In the genomic region with DNA sequence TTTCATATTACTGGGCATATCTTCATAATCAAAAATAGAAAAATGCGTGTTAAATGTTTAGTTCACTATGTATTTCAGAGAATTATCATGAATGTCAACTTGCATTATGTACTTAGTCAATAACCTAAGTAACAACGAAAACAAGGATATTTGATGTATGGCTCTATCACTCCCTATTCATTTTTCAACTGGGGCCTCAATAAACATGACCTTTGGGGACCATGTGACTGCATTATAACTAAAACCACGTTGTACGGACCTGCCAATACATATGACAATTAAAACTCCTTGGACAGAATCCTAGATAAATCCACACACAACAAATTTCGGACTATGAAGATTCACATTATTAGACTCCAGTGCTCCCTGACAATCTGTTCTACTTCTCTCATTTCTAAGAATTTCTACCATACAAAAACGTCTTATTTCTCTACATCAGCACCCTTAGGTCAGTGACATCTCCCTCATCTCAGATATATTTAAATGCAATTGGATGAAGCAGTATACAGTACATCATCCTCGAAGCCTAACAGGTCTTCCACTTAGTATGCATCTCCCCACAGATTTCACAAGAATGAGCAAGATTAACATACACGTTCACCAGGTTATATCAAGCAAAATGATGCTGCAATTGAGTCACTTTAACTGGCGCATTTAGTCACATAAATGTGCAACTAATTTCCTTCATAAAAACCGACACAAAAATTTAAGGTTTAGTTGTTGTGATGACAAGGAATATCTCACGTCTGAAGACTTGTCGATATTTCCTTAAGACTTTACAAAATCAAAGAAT, we compare ENCODE assay signal across 9 cellular contexts. TPM values are rescaled to one million over a fixed set of nuclear protein-coding genes. Genes with fewer than 3 reads are reported as not detected.
A peak's percentile ranks its signal among the peaks of the same experiment; 100 is the strongest.
DNase-seq lines count a peak whose midpoint lies in the region; ATAC-seq and TF ChIP-seq lines count a peak whose summit lies in the region.
"Had no signal": no experiment of that assay in that cellular context is flagged by ENCODE, and none has a peak within 500 bp of the region (broad histone marks: within the 10 kb centered on the region; RNA-seq: fewer than 3 reads in every experiment).

No MANE protein-coding gene starts in this region.

- no peaks in the 10 kb centered on the region for H3K36me3 ChIP-seq in tibial artery

- no peaks in the 10 kb centered on the region for H3K27me3 Mint-ChIP-seq in activated naive CD4-positive, alpha-beta T cell treated with anti-CD3 and anti-CD28 coated beads for 36 hours (ENCODE audit: low read depth)
- no peaks in the 10 kb centered on the region for H3K27me3 Mint-ChIP-seq in activated naive CD8-positive, alpha-beta T cell treated with anti-CD3 and anti-CD28 coated beads, Interleukin-2, amount 50 U/mL, for 24 hours

- intact Hi-C loops in activated naive CD4-positive, alpha-beta T cell treated with anti-CD3 and anti-CD28 coated beads for 36 hours (cut with micrococcal nuclease), result loop anchor here (5.0 kb wide), 3 partner anchors 342 to 662 kb away; no protein-coding TSS in a partner anchor
- intact Hi-C loops in tibial artery (cut with DNase I; ENCODE audit: low total_unique reads), result no loop called here

- peak overlapping the region in 1 of 2 donors; percentile 98 for H3K27ac ChIP-seq in tibial artery

- TF ChIP-seq CTCF in tibial artery (IDR thresholded peaks at IDR 0.05), result no peak

- H3K4me1 ChIP-seq in tibial artery, result peaks cover 0 to 58% (median 25%) of the 10 kb centered on the region in 4 donors

- CTCF ChIA-PET in activated naive CD4-positive, alpha-beta T cell treated with anti-CD3 and anti-CD28 coated beads for 36 hours (lab: Charles Lee), result no interaction called here

- H3K36me3 Mint-ChIP-seq in activated naive CD4-positive, alpha-beta T cell treated with anti-CD3 and anti-CD28 coated beads for 36 hours (ENCODE audit: low read depth), result peaks cover 6% of the 10 kb centered on the region
- H3K36me3 Mint-ChIP-seq in activated naive CD8-positive, alpha-beta T cell treated with anti-CD3 and anti-CD28 coated beads, Interleukin-2, amount 50 U/mL, for 24 hours (ENCODE audit: low read depth), result peaks cover 18% of the 10 kb centered on the region

- peak overlapping the region; percentile 90 for H3K4me3 Mint-ChIP-seq in activated naive CD4-positive, alpha-beta T cell treated with anti-CD3 and anti-CD28 coated beads for 36 hours
- H3K4me3 Mint-ChIP-seq in activated naive CD8-positive, alpha-beta T cell treated with anti-CD3 and anti-CD28 coated beads, Interleukin-2, amount 50 U/mL, for 24 hours, result peak overlapping the region; percentile 89

- H3K4me3 ChIP-seq in tibial artery, result peak overlapping the region; percentile 95 to 100

- H3K9me3 Mint-ChIP-seq in activated naive CD4-positive, alpha-beta T cell treated with anti-CD3 and anti-CD28 coated beads for 36 hours, result no peaks in the 10 kb centered on the region
- no peaks in the 10 kb centered on the region for H3K9me3 Mint-ChIP-seq in activated naive CD8-positive, alpha-beta T cell treated with anti-CD3 and anti-CD28 coated beads, Interleukin-2, amount 50 U/mL, for 24 hours

- H3K9me3 ChIP-seq in tibial artery, result no peaks in the 10 kb centered on the region

- H3K27me3 ChIP-seq in tibial artery, result no peaks in the 10 kb centered on the region

- DNase-seq in activated naive CD4-positive, alpha-beta T cell treated with anti-CD3 and anti-CD28 coated beads for 36 hours, result no peak
- no peak for DNase-seq in activated naive CD4-positive, alpha-beta T cell (lab: John Stamatoyannopoulos, UW)
- DNase-seq in activated naive CD8-positive, alpha-beta T cell treated with anti-CD3 and anti-CD28 coated beads, Interleukin-2, amount 50 U/mL, for 24 hours, result no peak
- DNase-seq in kidney glomerular epithelial cell (lab: John Stamatoyannopoulos, UW), result peak; percentile 10
- no peak for DNase-seq in tibial artery
- DNase-seq in HuH-7.5 (ENCODE audit: low spot score), result no peak
- no peak for DNase-seq in GM03348 (ENCODE audit: low spot score)
- DNase-seq: SHP77 treated with DMSO at 0.1 percent for 48 hours had no signal

- no peak for ATAC-seq in activated naive CD8-positive, alpha-beta T cell treated with anti-CD3 and anti-CD28 coated beads, Interleukin-2, amount 50 U/mL, for 24 hours
- ATAC-seq in GM19467 (IDR thresholded peaks at IDR 0.05; ENCODE audit: unreplicated experiment), result no peak

- H3K4me1 Mint-ChIP-seq in activated naive CD4-positive, alpha-beta T cell treated with anti-CD3 and anti-CD28 coated beads for 36 hours (ENCODE audit: low read depth), result peaks cover 60% of the 10 kb centered on the region
- H3K4me1 Mint-ChIP-seq in activated naive CD8-positive, alpha-beta T cell treated with anti-CD3 and anti-CD28 coated beads, Interleukin-2, amount 50 U/mL, for 24 hours, result peaks cover 70% of the 10 kb centered on the region

- peak overlapping the region; percentile 91 for H3K27ac Mint-ChIP-seq in activated naive CD4-positive, alpha-beta T cell treated with anti-CD3 and anti-CD28 coated beads for 36 hours
- peak overlapping the region; percentile 95 for H3K27ac Mint-ChIP-seq in activated naive CD8-positive, alpha-beta T cell treated with anti-CD3 and anti-CD28 coated beads, Interleukin-2, amount 50 U/mL, for 24 hours

RNA-seq across cellular contexts. Expression of a gene that starts 1.5 kb away (rescaled TPM):
- total RNA-seq in activated naive CD4-positive, alpha-beta T cell treated with anti-CD3 and anti-CD28 coated beads for 36 hours, result 100 to 1,000 TPM; 143 TPM

RNA-seq across cellular contexts. Expression of a gene that starts 27.1 kb away (rescaled TPM):
- 10 to 100 TPM; 93.8 to 95.8 TPM for total RNA-seq in activated naive CD4-positive, alpha-beta T cell treated with anti-CD3 and anti-CD28 coated beads for 36 hours
